In genomic region chr5:152532714-152533113, GRCh38 we compare ENCODE assay signal across 9 cellular contexts.
A peak's percentile ranks its signal among the peaks of the same experiment; 100 is the strongest.
DNase-seq lines count a peak whose midpoint lies in the region; ATAC-seq and TF ChIP-seq lines count a peak whose summit lies in the region.
"Had no signal": no experiment of that assay in that cellular context is flagged by ENCODE, and none has a peak within 500 bp of the region (broad histone marks: within the 10 kb centered on the region; RNA-seq: fewer than 3 reads in every experiment).

No MANE protein-coding gene starts in this region.

- peak; percentile 16 to 83 (median 78) for DNase-seq in NCI-H1417 (lab: John Stamatoyannopoulos, UW)
- DNase-seq in NCI-H1417 treated with DMSO at 0.1 percent for 48 hours (lab: John Stamatoyannopoulos, UW) = no peak
- peak; percentile 47 for DNase-seq in LHCN-M2 (ENCODE audit: low read depth)
- peak; percentile 42 to 53 for DNase-seq in SHP77 (lab: John Stamatoyannopoulos, UW)
- peak; percentile 69 for DNase-seq in fibroblast of villous mesenchyme (ENCODE audit: low read depth)
- DNase-seq in retinal pigment epithelial cell (ENCODE audit: low read depth) = no peak
- no peak for DNase-seq in T-cell

- no peak overlapping the region for H3K4me3 Mint-ChIP-seq in T-cell

- peaks cover 4 to 10% (median 9%) of the 10 kb centered on the region in 3 donors for H3K4me1 Mint-ChIP-seq in T-cell

- H3K4me3 ChIP-seq in fibroblast of villous mesenchyme (ENCODE audit: low read depth, low read length) (no peak overlapping the region), retinal pigment epithelial cell (ENCODE audit: low read length) (no peak overlapping the region)
- H3K4me3 ChIP-seq: BLaER1 had no signal

- no peak overlapping the region for H3K27ac Mint-ChIP-seq in T-cell

- CTCF ChIA-PET in T-cell (lab: Charles Lee) = interaction anchor here in 1 of 2 donors (0.7 to 1.6 kb wide), 5 partner anchors 1394 to 1766 kb away, joined by 3 to 10 read pairs (median 4); no protein-coding TSS in a partner anchor

- POLR2A ChIA-PET in T-cell (lab: Charles Lee) = no interaction called here

- ATAC-seq in T-cell (replicated peaks in 1 of 4) (no peak), HG03521 (IDR thresholded peaks at IDR 0.05; ENCODE audit: unreplicated experiment) (no peak)

- TF ChIP-seq CTCF in fibroblast of villous mesenchyme (IDR thresholded peaks at IDR 0.05; ENCODE audit: insufficient read depth, low read depth, low read length) (peak; percentile 47), retinal pigment epithelial cell (conservative IDR thresholded peaks at IDR 0.05; ENCODE audit: low read depth, low read length) (peak; percentile 43)

- peaks cover 0 to 4% of the 10 kb centered on the region in 2 donors for H3K27me3 Mint-ChIP-seq in T-cell

- no peaks in the 10 kb centered on the region for H3K9me3 Mint-ChIP-seq in T-cell

- H3K36me3 Mint-ChIP-seq in T-cell = no peaks in the 10 kb centered on the region

Comparison
In these comparisons a context has a peak if more than half of its experiments do, and no peak if none do; other contexts are left out.
1. DNase-seq: peak in NCI-H1417 (3 of 3), LHCN-M2 (single experiment), SHP77 (2 of 2) and fibroblast of villous mesenchyme (single experiment); none in NCI-H1417 treated with DMSO at 0.1 percent for 48 hours (single experiment), retinal pigment epithelial cell (single experiment) and T-cell (0 of 34).